Comparison of ENCODE assay signal across 17 cellular contexts in genomic region chr21:42272109-42272962, GRCh38. TPM values are rescaled to one million over a fixed set of nuclear protein-coding genes. Genes with fewer than 3 reads are reported as not detected.
A peak's percentile ranks its signal among the peaks of the same experiment; 100 is the strongest.
DNase-seq lines count a peak whose midpoint lies in the region; ATAC-seq and TF ChIP-seq lines count a peak whose summit lies in the region.
"Had no signal": no experiment of that assay in that cellular context is flagged by ENCODE, and none has a peak within 500 bp of the region (broad histone marks: within the 10 kb centered on the region; RNA-seq: fewer than 3 reads in every experiment).

No MANE protein-coding gene starts in this region.

- H3K27ac ChIP-seq in HEK293 (ENCODE audit: extremely low read depth, low read depth, low read length) = no peak overlapping the region
- peak overlapping the region; percentile 1 for H3K27ac ChIP-seq in caudate nucleus (ENCODE audit: low read depth, low read length)
- H3K27ac ChIP-seq in osteoblast (ENCODE audit: low read depth, low read length) = no peak overlapping the region
- H3K27ac ChIP-seq in transverse colon = no peak overlapping the region
- H3K27ac ChIP-seq: 22Rv1; BLaER1 treated with 17β-estradiol and CSF1 and Interleukin-3, amounts not matched to agents 10 nM and 100 nM; GM23248 had no signal

- no peaks in the 10 kb centered on the region for H3K9me3 ChIP-seq in HEK293 (ENCODE audit: control insufficient read depth, insufficient read depth, low read depth, low read length)
- no peaks in the 10 kb centered on the region for H3K9me3 ChIP-seq in osteoblast (ENCODE audit: low read depth, low read length)
- no peaks in the 10 kb centered on the region for H3K9me3 ChIP-seq in transverse colon
- H3K9me3 ChIP-seq: BLaER1 treated with 17β-estradiol and CSF1 and Interleukin-3, amounts not matched to agents 10 nM and 100 nM; Caco-2 had no signal

- H3K27me3 ChIP-seq in osteoblast (ENCODE audit: insufficient read depth, low read length) = no peaks in the 10 kb centered on the region
- no peaks in the 10 kb centered on the region for H3K27me3 ChIP-seq in transverse colon
- H3K27me3 ChIP-seq: BLaER1 treated with 17β-estradiol and CSF1 and Interleukin-3, amounts not matched to agents 10 nM and 100 nM had no signal

- H3K36me3 ChIP-seq in HEK293 (ENCODE audit: control insufficient read depth in 2 of 2, insufficient read depth in 1 of 2, low read length in 2 of 2) (no peaks in the 10 kb centered on the region), osteoblast (ENCODE audit: insufficient read depth, low read length) (no peaks in the 10 kb centered on the region), transverse colon (peaks cover 0 to 3% (median 0%) of the 10 kb centered on the region in 4 donors)

- no peak overlapping the region for H3K4me2 ChIP-seq in osteoblast (ENCODE audit: insufficient read depth, low read length)
- H3K4me2 ChIP-seq: BLaER1 treated with 17β-estradiol and CSF1 and Interleukin-3, amounts not matched to agents 10 nM and 100 nM had no signal

- no peak for TF ChIP-seq CTCF in HEK293 (tag by site-specific recombination; IDR thresholded peaks at IDR 0.05)
- no peak for TF ChIP-seq CTCF in osteoblast (IDR thresholded peaks at IDR 0.05; ENCODE audit: extremely low read depth, low read depth, low read length)
- no peak for TF ChIP-seq CTCF in transverse colon (IDR thresholded peaks at IDR 0.05)

- H3K4me1 ChIP-seq in HEK293 (ENCODE audit: control insufficient read depth, insufficient read depth, low read length) (no peaks in the 10 kb centered on the region), osteoblast (ENCODE audit: insufficient read depth, low read length) (no peaks in the 10 kb centered on the region), transverse colon (peaks cover 0 to 7% (median 0%) of the 10 kb centered on the region in 4 donors)
- H3K4me1 ChIP-seq: Caco-2 had no signal

- intact Hi-C loops in left ventricle myocardium superior (cut with micrococcal nuclease) = no loop called here
- intact Hi-C loops in Right ventricle myocardium inferior (cut with DNase I) = no loop called here
- intact Hi-C loops in transverse colon (cut with DNase I; ENCODE audit: low total_unique reads) = no loop called here

- in situ Hi-C loops in transverse colon (cut with MboI; ENCODE audit: low pct_ligation_motif_present in 1 of 4, low pct_unique_long_range_greater_than_20kb in 1 of 4, low sequenced_read_pairs in 3 of 4) = no loop called here

- WGBS in transverse colon (ENCODE audit: low coverage in 1 of 2), 2 donors = 94 to 100% methylated on average over 2 to 15 of the region's 15 CpGs

- no peak for TF ChIP-seq POLR2A in transverse colon (IDR thresholded peaks at IDR 0.05)

- H3K4me3 ChIP-seq in HEK293 (ENCODE audit: low read depth, low read length) = no peak overlapping the region
- H3K4me3 ChIP-seq in osteoblast (ENCODE audit: insufficient read depth, low read length) = no peak overlapping the region
- H3K4me3 ChIP-seq in transverse colon = no peak overlapping the region
- H3K4me3 ChIP-seq: BLaER1 treated with 17β-estradiol and CSF1 and Interleukin-3, amounts not matched to agents 10 nM and 100 nM; GM23248 had no signal

- TF ChIP-seq EP300 in transverse colon (IDR thresholded peaks at IDR 0.05; ENCODE audit: low read depth) = no peak

- ATAC-seq in left ventricle myocardium superior (no peak), Right ventricle myocardium inferior (no peak)

- H4K20me1 ChIP-seq in osteoblast (ENCODE audit: insufficient read depth, low read length) = no peaks in the 10 kb centered on the region

- CTCF ChIA-PET in HEK293 (lab: Yijun Ruan, JAX) = interaction anchor here (0.9 to 5.2 kb wide), 2 partner anchors 13 to 38 kb away, joined by 3 to 23 read pairs; no protein-coding TSS in a partner anchor

- DNase-seq in left ventricle myocardium superior = peak; percentile 10
- DNase-seq in Right ventricle myocardium inferior (ENCODE audit: missing footprints) = no peak
- DNase-seq in caudate nucleus (lab: John Stamatoyannopoulos, UW) = no peak
- peak; percentile 57 for DNase-seq in osteoblast (ENCODE audit: insufficient read length, low spot score, missing footprints)
- no peak for DNase-seq in COLO829 (ENCODE audit: low spot score)
- no peak for DNase-seq in transverse colon
- DNase-seq in amniotic stem cell (lab: John Stamatoyannopoulos, UW) = no peak
- DNase-seq: Caco-2, DMS153, DND-41, GM23248, HCEC 1CT had no signal

- no peaks in the 10 kb centered on the region for H3K79me2 ChIP-seq in osteoblast (ENCODE audit: insufficient read depth, low read length)

- POLR2A ChIA-PET in HEK293 (lab: Yijun Ruan, JAX) = no interaction called here

- H2AFZ ChIP-seq in osteoblast (ENCODE audit: low read length) = no peak overlapping the region
- H2AFZ ChIP-seq: GM23248 had no signal

TF ChIP-seq in HEK293, 187 proteins besides CTCF, POLR2A, EP300 and RAD21:
- TF ChIP-seq HOXC10 (CRISPR knock-in tag; IDR thresholded peaks at IDR 0.05) = no peak
- no peak for TF ChIP-seq MEIS1 (CRISPR knock-in tag; IDR thresholded peaks at IDR 0.05; ENCODE audit: borderline replicate concordance)
- TF ChIP-seq GLIS1 (tag by site-specific recombination; IDR thresholded peaks at IDR 0.05) = no peak
- TF ChIP-seq KLF7 (tag by site-specific recombination; IDR thresholded peaks at IDR 0.05; ENCODE audit: borderline replicate concordance) = no peak
- TF ChIP-seq, protein P1, sequence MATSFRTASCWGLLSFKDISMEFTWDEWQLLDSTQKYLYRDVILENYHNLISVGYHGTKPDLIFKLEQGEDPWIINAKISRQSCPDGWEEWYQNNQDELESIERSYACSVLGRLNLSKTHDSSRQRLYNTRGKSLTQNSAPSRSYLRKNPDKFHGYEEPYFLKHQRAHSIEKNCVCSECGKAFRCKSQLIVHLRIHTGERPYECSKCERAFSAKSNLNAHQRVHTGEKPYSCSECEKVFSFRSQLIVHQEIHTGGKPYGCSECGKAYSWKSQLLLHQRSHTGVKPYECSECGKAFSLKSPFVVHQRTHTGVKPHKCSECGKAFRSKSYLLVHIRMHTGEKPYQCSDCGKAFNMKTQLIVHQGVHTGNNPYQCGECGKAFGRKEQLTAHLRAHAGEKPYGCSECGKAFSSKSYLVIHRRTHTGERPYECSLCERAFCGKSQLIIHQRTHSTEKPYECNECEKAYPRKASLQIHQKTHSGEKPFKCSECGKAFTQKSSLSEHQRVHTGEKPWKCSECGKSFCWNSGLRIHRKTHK (tag by site-specific recombination; IDR thresholded peaks at IDR 0.05) = no peak
- no peak for TF ChIP-seq ZNF114 (tag by site-specific recombination; IDR thresholded peaks at IDR 0.05)
- no peak for TF ChIP-seq ZNF157 (tag by site-specific recombination; IDR thresholded peaks at IDR 0.05)
- TF ChIP-seq ZNF416 (tag by site-specific recombination; IDR thresholded peaks at IDR 0.05) = no peak
- TF ChIP-seq ZNF654 (tag by site-specific recombination; IDR thresholded peaks at IDR 0.05; ENCODE audit: low read depth) = no peak
- peak; percentile 78 for TF ChIP-seq EGR2 (tag by site-specific recombination; IDR thresholded peaks at IDR 0.05; ENCODE audit: low read depth)
- TF ChIP-seq ZSCAN23 (tag by site-specific recombination; IDR thresholded peaks at IDR 0.05) = no peak
- TF ChIP-seq, protein P2, sequence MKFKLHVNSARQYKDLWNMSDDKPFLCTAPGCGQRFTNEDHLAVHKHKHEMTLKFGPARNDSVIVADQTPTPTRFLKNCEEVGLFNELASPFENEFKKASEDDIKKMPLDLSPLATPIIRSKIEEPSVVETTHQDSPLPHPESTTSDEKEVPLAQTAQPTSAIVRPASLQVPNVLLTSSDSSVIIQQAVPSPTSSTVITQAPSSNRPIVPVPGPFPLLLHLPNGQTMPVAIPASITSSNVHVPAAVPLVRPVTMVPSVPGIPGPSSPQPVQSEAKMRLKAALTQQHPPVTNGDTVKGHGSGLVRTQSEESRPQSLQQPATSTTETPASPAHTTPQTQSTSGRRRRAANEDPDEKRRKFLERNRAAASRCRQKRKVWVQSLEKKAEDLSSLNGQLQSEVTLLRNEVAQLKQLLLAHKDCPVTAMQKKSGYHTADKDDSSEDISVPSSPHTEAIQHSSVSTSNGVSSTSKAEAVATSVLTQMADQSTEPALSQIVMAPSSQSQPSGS (tag by site-specific recombination; IDR thresholded peaks at IDR 0.05; ENCODE audit: low read depth) = no peak
- TF ChIP-seq ZNF558 (tag by site-specific recombination; IDR thresholded peaks at IDR 0.05) = no peak
- TF ChIP-seq ZNF211 (tag by site-specific recombination; IDR thresholded peaks at IDR 0.05; ENCODE audit: low read depth) = no peak
- no peak for TF ChIP-seq ZNF777 (tag by site-specific recombination; IDR thresholded peaks at IDR 0.05; ENCODE audit: borderline replicate concordance)
- peak; percentile 53 for TF ChIP-seq ZFHX2 (tag by site-specific recombination; conservative IDR thresholded peaks at IDR 0.05)
- TF ChIP-seq OVOL3 (tag by site-specific recombination; IDR thresholded peaks at IDR 0.05) = no peak
TF ChIP-seq in HEK293: peak in this region for 2.

RNA-seq across cellular contexts. Expression of gene TFF3, which starts 42.9 kb away (rescaled TPM):
- total RNA-seq in left ventricle myocardium superior (5.3 TPM), Right ventricle myocardium inferior (3.4 TPM), osteoblast (not detected in 2 replicates), transverse colon (1,000 to 10,000 TPM in 1 of 4 donors, 100 to 1,000 TPM in 3; 164 to 2,581 (median 367) TPM)
- total RNA-seq: B cell; CD4-positive, alpha-beta memory T cell; GM23248 had no signal

RNA-seq across cellular contexts. Expression of gene ABCG1, which starts 53.4 kb away (rescaled TPM):
- total RNA-seq in left ventricle myocardium superior = 11.1 TPM
- 9.0 TPM for total RNA-seq in Right ventricle myocardium inferior
- total RNA-seq in osteoblast = under 0.01 and 0.72 TPM in 2 replicates
- 10 to 100 TPM; 17.1 to 67.7 (median 53.2) TPM for total RNA-seq in transverse colon
- total RNA-seq: Caco-2, GM23248 had no signal

Comparison
In these comparisons a context has a peak if more than half of its experiments do, and no peak if none do; other contexts are left out.
1. DNase-seq: peak in left ventricle myocardium superior (single experiment) and osteoblast (single experiment); none in Right ventricle myocardium inferior (single experiment), caudate nucleus (0 of 61), COLO829 (single experiment), transverse colon (single experiment) and amniotic stem cell (single experiment).
2. RNA of gene TFF3, which starts 42.9 kb away (total RNA-seq): 164 to 2,581 TPM in transverse colon; 5.3 TPM in left ventricle myocardium superior (single experiment), 3.4 TPM in Right ventricle myocardium inferior (single experiment) and not detected in osteoblast; every median in the first group is over 10 times any median in the second.